21 cellular contexts compared by ENCODE assay signal in the genomic region with DNA sequence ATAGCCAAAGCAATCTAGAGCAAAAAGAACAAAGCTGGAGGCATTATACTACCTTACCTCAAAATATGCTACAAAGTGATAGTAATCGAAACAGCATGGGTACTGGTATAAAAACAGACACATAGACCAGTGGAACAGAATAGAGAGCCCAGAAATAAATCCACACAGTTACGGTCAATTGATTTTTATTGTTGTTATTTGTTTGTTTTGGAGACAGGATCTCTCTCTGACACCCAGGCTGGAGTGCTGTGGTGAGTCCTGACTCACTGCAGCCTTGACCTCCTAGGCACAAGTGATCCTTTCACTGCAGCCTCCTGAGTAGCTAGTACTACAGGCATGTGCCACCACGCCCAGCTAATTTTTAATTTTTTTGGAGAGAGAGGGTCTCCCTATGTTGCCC.
DNase-seq lines count a peak whose midpoint lies in the region; ATAC-seq lines count a peak whose summit lies in the region.
"Had no signal": no experiment of that assay in that cellular context is flagged by ENCODE, and none has a peak within 500 bp of the region (broad histone marks: within the 10 kb centered on the region; RNA-seq: fewer than 3 reads in every experiment).

No MANE protein-coding gene starts in this region.

- no peaks in the 10 kb centered on the region for H3K36me3 Mint-ChIP-seq in activated naive CD4-positive, alpha-beta T cell treated with anti-CD3 and anti-CD28 coated beads, Interleukin-2, amount 50 U/mL, for 72 hours

- peak; percentile 3 for DNase-seq in HCEC 1CT
- peak; percentile 44 for DNase-seq in NCI-H345 (lab: John Stamatoyannopoulos, UW)
- DNase-seq in SW480 (ENCODE audit: low spot score) = peak; percentile 4
- peak; percentile 92 for DNase-seq in renal cortical epithelial cell (ENCODE audit: low read depth)
- no peak for DNase-seq in NCI-H2107 treated with DMSO at 0.1 percent for 48 hours (lab: John Stamatoyannopoulos, UW; ENCODE audit: unreplicated experiment)
- DNase-seq in activated naive CD4-positive, alpha-beta T cell treated with anti-CD3 and anti-CD28 coated beads, Interleukin-2, amount 50 U/mL, for 72 hours (ENCODE audit: low spot score in 2 of 2) = no peak
- no peak for DNase-seq in medulla oblongata (ENCODE audit: extremely low spot score)
- no peak for DNase-seq in G401 (ENCODE audit: low spot score)
- DNase-seq: activated naive CD4-positive, alpha-beta T cell treated with anti-CD3 and anti-CD28 coated beads, Interleukin-2, amount 50 U/mL, for 16 hours; anterior cingulate cortex; CD4-positive, alpha-beta T cell; DMS79; glutamatergic neuron; mammary epithelial cell; MM.1S; NCI-H1436; NCI-H2171; Right ventricle myocardium superior; T-helper 9 cell; trophoblast cell had no signal

- no peak for ATAC-seq in activated naive CD4-positive, alpha-beta T cell treated with anti-CD3 and anti-CD28 coated beads, Interleukin-2, amount 50 U/mL, for 72 hours
- ATAC-seq: GM12878 had no signal

- no peaks in the 10 kb centered on the region for H3K9me3 Mint-ChIP-seq in activated naive CD4-positive, alpha-beta T cell treated with anti-CD3 and anti-CD28 coated beads, Interleukin-2, amount 50 U/mL, for 72 hours
- H3K9me3 Mint-ChIP-seq: CD4-positive, alpha-beta T cell had no signal

- in situ Hi-C loops in G401 (cut with HindIII; ENCODE audit: low sequenced_read_pairs) = no loop called here

- H3K27ac Mint-ChIP-seq in activated naive CD4-positive, alpha-beta T cell treated with anti-CD3 and anti-CD28 coated beads, Interleukin-2, amount 50 U/mL, for 72 hours = no peak overlapping the region
- H3K27ac Mint-ChIP-seq: CD4-positive, alpha-beta T cell had no signal

Comparison
In these comparisons a context has a peak if more than half of its experiments do, and no peak if none do; other contexts are left out.
1. DNase-seq: peak in HCEC 1CT (single experiment), NCI-H345 (single experiment), SW480 (single experiment) and renal cortical epithelial cell (single experiment); none in NCI-H2107 treated with DMSO at 0.1 percent for 48 hours (single experiment), activated naive CD4-positive, alpha-beta T cell treated with anti-CD3 and anti-CD28 coated beads, Interleukin-2, amount 50 U/mL, for 72 hours (0 of 2), medulla oblongata (single experiment) and G401 (single experiment).